Comparison of ENCODE assay signal across 1 cellular context in the genomic region with DNA sequence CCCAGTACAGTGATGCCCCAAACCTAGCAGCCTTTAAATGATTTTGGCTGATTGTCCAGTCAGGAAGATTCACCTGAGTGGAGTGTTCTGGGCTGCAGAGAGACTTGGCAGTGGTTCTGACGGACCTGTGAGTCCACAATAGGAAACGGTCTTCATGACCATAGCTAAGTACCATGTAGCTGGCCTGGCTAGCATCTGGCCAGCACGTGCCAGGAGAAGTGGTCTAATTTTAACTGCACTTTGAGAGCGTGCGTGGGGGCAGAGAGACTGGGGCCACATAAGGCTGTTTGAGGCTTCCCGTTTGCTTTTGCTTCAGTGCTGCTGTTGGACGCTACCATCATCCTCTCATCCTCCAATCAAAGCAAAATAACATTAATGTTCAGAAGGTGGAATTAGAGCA.
TF ChIP-seq lines count a peak whose summit lies in the region.

No MANE protein-coding gene starts in this region.

TF ChIP-seq in H1, 55 proteins besides CTCF, POLR2A, EP300 and RAD21:
- TF ChIP-seq RFX5 (IDR thresholded peaks at IDR 0.05; ENCODE audit: borderline replicate concordance, low read depth, low read length) (no peak), JUND (IDR thresholded peaks at IDR 0.05; ENCODE audit: low read length) (no peak), BRCA1 (IDR thresholded peaks at IDR 0.05; ENCODE audit: low read depth, low read length) (no peak), SP4 (IDR thresholded peaks at IDR 0.05; ENCODE audit: low read length) (no peak), CREB1 (IDR thresholded peaks at IDR 0.05) (no peak), SIRT6 (IDR thresholded peaks at IDR 0.05; ENCODE audit: low read length) (no peak), SRF (IDR thresholded peaks at IDR 0.05; ENCODE audit: low read depth, low read length) (no peak), FOSL1 (IDR thresholded peaks at IDR 0.05; ENCODE audit: insufficient read depth, low read depth, low read length) (no peak), TBP (IDR thresholded peaks at IDR 0.05; ENCODE audit: low read depth, low read length) (no peak)
- TF ChIP-seq, protein P1, sequence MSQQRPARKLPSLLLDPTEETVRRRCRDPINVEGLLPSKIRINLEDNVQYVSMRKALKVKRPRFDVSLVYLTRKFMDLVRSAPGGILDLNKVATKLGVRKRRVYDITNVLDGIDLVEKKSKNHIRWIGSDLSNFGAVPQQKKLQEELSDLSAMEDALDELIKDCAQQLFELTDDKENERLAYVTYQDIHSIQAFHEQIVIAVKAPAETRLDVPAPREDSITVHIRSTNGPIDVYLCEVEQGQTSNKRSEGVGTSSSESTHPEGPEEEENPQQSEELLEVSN (IDR thresholded peaks at IDR 0.05), result no peak
- TF ChIP-seq, protein P2, sequence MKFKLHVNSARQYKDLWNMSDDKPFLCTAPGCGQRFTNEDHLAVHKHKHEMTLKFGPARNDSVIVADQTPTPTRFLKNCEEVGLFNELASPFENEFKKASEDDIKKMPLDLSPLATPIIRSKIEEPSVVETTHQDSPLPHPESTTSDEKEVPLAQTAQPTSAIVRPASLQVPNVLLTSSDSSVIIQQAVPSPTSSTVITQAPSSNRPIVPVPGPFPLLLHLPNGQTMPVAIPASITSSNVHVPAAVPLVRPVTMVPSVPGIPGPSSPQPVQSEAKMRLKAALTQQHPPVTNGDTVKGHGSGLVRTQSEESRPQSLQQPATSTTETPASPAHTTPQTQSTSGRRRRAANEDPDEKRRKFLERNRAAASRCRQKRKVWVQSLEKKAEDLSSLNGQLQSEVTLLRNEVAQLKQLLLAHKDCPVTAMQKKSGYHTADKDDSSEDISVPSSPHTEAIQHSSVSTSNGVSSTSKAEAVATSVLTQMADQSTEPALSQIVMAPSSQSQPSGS (IDR thresholded peaks at IDR 0.05; ENCODE audit: low read length), result no peak
